11 cellular contexts compared by ENCODE assay signal in the genomic region with DNA sequence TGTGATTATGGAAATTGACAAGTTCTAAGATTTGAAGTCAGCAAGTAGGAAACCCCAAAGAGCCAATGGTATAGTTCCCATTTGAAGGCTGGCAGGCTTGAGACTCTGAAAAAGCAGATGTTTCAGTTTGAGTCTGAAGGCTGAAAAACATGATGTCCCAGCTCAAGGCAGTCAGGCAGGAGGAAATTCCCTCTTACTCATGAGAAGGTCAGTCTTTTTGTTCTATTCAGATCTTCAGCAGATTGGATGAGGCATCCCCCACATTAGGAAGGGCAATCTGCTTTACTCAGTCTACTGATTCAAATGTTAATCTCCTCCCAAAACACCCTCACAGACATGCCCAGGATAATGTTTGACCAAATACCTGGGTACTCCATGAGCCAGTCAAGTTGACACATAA.
DNase-seq lines count a peak whose midpoint lies in the region; ATAC-seq lines count a peak whose summit lies in the region.
"Had no signal": no experiment of that assay in that cellular context is flagged by ENCODE, and none has a peak within 500 bp of the region (broad histone marks: within the 10 kb centered on the region; RNA-seq: fewer than 3 reads in every experiment).

No MANE protein-coding gene starts in this region.

- H3K4me3 Mint-ChIP-seq in stimulated activated naive B cell treated with anti-CD40 and anti-IgM and Interleukin-4, amounts not matched to agents 10 μg/mL and 1 μg/mL and 100 μg/mL, for 72 hours = peak overlapping the region; percentile 45 to 64

- peak in 1 of 2 donors; percentile 26 for DNase-seq in activated naive CD4-positive, alpha-beta T cell treated with anti-CD3 and anti-CD28 coated beads, Interleukin-2, amount 50 U/mL, for 72 hours (ENCODE audit: low spot score in 2 of 2)
- DNase-seq in activated naive CD4-positive, alpha-beta T cell treated with anti-CD3 and anti-CD28 coated beads, Interleukin-2, amount 50 U/mL, for 16 hours = no peak
- DNase-seq in NCI-H82 (lab: John Stamatoyannopoulos, UW) (peak; percentile 58), GF-D8 (lab: John Stamatoyannopoulos, UW) (no peak), aorta (no peak), activated gamma-delta T cell (lab: John Stamatoyannopoulos, UW) (no peak)
- DNase-seq in stimulated activated naive B cell treated with anti-CD40 and anti-IgM and Interleukin-4, amounts not matched to agents 10 μg/mL and 1 μg/mL and 100 μg/mL, for 72 hours = peak; percentile 49
- DNase-seq: C1 segment of cervical spinal cord; stimulated activated CD4-positive, alpha-beta T cell treated with anti-CD3 and anti-CD28 coated beads, Interleukin-4, amount 100 ng/mL, for 1 hour had no signal

- peak overlapping the region; percentile 88 to 93 for H3K27ac Mint-ChIP-seq in activated naive CD4-positive, alpha-beta T cell treated with anti-CD3 and anti-CD28 coated beads, Interleukin-2, amount 50 U/mL, for 72 hours
- H3K27ac Mint-ChIP-seq in stimulated activated naive B cell treated with anti-CD40 and anti-IgM and Interleukin-4, amounts not matched to agents 10 μg/mL and 1 μg/mL and 100 μg/mL, for 72 hours = peak overlapping the region; percentile 87

- no peaks in the 10 kb centered on the region for H3K36me3 Mint-ChIP-seq in activated naive CD4-positive, alpha-beta T cell treated with anti-CD3 and anti-CD28 coated beads, Interleukin-2, amount 50 U/mL, for 72 hours
- peaks cover 3 to 5% of the 10 kb centered on the region in 2 donors for H3K36me3 Mint-ChIP-seq in stimulated activated naive B cell treated with anti-CD40 and anti-IgM and Interleukin-4, amounts not matched to agents 10 μg/mL and 1 μg/mL and 100 μg/mL, for 72 hours

- no peak overlapping the region for H3K27ac ChIP-seq in aorta (ENCODE audit: low read depth in 1 of 2, low read length in 2 of 2)

- no peaks in the 10 kb centered on the region for H3K9me3 Mint-ChIP-seq in activated naive CD4-positive, alpha-beta T cell treated with anti-CD3 and anti-CD28 coated beads, Interleukin-2, amount 50 U/mL, for 72 hours
- peaks cover 0 to 2% of the 10 kb centered on the region in 2 donors for H3K9me3 Mint-ChIP-seq in stimulated activated naive B cell treated with anti-CD40 and anti-IgM and Interleukin-4, amounts not matched to agents 10 μg/mL and 1 μg/mL and 100 μg/mL, for 72 hours

- H3K9me3 ChIP-seq in aorta (ENCODE audit: control insufficient read depth, low read length) = no peaks in the 10 kb centered on the region

- no peak overlapping the region for H3K4me3 ChIP-seq in aorta (ENCODE audit: low read length in 2 of 2)
- H3K4me3 ChIP-seq: lung had no signal

- peaks cover 2 to 7% of the 10 kb centered on the region in 2 donors for H3K4me1 ChIP-seq in aorta (ENCODE audit: control insufficient read depth in 1 of 2, insufficient read depth in 2 of 2, low read length in 2 of 2)

- peaks cover 28 to 50% of the 10 kb centered on the region in 2 donors for H3K4me1 Mint-ChIP-seq in stimulated activated naive B cell treated with anti-CD40 and anti-IgM and Interleukin-4, amounts not matched to agents 10 μg/mL and 1 μg/mL and 100 μg/mL, for 72 hours

- intact Hi-C loops in aorta (cut with DNase I) = no loop called here

- peak; percentile 97 to 98 for ATAC-seq in activated naive CD4-positive, alpha-beta T cell treated with anti-CD3 and anti-CD28 coated beads, Interleukin-2, amount 50 U/mL, for 72 hours
- peak; percentile 96 for ATAC-seq in HG02642 (IDR thresholded peaks at IDR 0.05; ENCODE audit: poor library complexity, unreplicated experiment)
- ATAC-seq in stimulated activated naive B cell treated with anti-CD40 and anti-IgM and Interleukin-4, amounts not matched to agents 10 μg/mL and 1 μg/mL and 100 μg/mL, for 72 hours (replicated peaks) = peak; percentile 93 to 94
- ATAC-seq in aorta (ENCODE audit: low FRiP score) = no peak

- no peaks in the 10 kb centered on the region for H3K27me3 ChIP-seq in aorta (ENCODE audit: control insufficient read depth in 1 of 2, insufficient read depth in 2 of 2, low read length in 1 of 2)

- no peaks in the 10 kb centered on the region for H3K27me3 Mint-ChIP-seq in stimulated activated naive B cell treated with anti-CD40 and anti-IgM and Interleukin-4, amounts not matched to agents 10 μg/mL and 1 μg/mL and 100 μg/mL, for 72 hours

- H3K36me3 ChIP-seq in aorta (ENCODE audit: control insufficient read depth in 1 of 2, insufficient read depth in 2 of 2, low read length in 1 of 2) = no peaks in the 10 kb centered on the region

Comparison
In these comparisons a context has a peak if more than half of its experiments do, and no peak if none do; other contexts are left out.
1. DNase-seq: peak in NCI-H82 (single experiment) and stimulated activated naive B cell treated with anti-CD40 and anti-IgM and Interleukin-4, amounts not matched to agents 10 μg/mL and 1 μg/mL and 100 μg/mL, for 72 hours (single experiment); none in activated naive CD4-positive, alpha-beta T cell treated with anti-CD3 and anti-CD28 coated beads, Interleukin-2, amount 50 U/mL, for 16 hours (single experiment), GF-D8 (single experiment), aorta (0 of 2) and activated gamma-delta T cell (single experiment).